11 cellular contexts compared by ENCODE assay signal in genomic region chr2:19574788-19575260, GRCh38.
A peak's percentile ranks its signal among the peaks of the same experiment; 100 is the strongest.
DNase-seq lines count a peak whose midpoint lies in the region; ATAC-seq, FAIRE-seq and TF ChIP-seq lines count a peak whose summit lies in the region.
"Had no signal": no experiment of that assay in that cellular context is flagged by ENCODE, and none has a peak within 500 bp of the region (broad histone marks: within the 10 kb centered on the region; RNA-seq: fewer than 3 reads in every experiment).

No MANE protein-coding gene starts in this region.

- no peak for TF ChIP-seq CTCF in K562 (IDR thresholded peaks at IDR 0.05 in 2 of 3, conservative IDR thresholded peaks at IDR 0.05 in 1 of 3; ENCODE audit: insufficient read depth in 2 of 3, low read depth in 1 of 3, low read length in 3 of 3)
- TF ChIP-seq CTCF in keratinocyte (optimal IDR thresholded peaks at IDR 0.05 in 1 of 3, IDR thresholded peaks at IDR 0.05 in 1 of 3, conservative IDR thresholded peaks at IDR 0.05 in 1 of 3; ENCODE audit: extremely low read depth in 1 of 3, insufficient read depth in 2 of 3, low read length in 3 of 3) = no peak
- no peak for TF ChIP-seq CTCF in type B pancreatic cell (conservative IDR thresholded peaks at IDR 0.05)

- peaks cover 16% of the 10 kb centered on the region for H3K27me3 Mint-ChIP-seq in type B pancreatic cell

- intact Hi-C loops in K562 (cut with micrococcal nuclease) = no loop called here

- CTCF ChIA-PET in K562 (lab: Yijun Ruan, JAX; ENCODE audit: low intra/inter-chr PET ratio) = no interaction called here

- H3K9me1 ChIP-seq in K562 (ENCODE audit: control insufficient read depth, insufficient read depth, low read length) (no peaks in the 10 kb centered on the region), keratinocyte (ENCODE audit: control insufficient read depth, extremely low read depth, insufficient read depth, low read length) (no peaks in the 10 kb centered on the region)

- DNase-seq in NCI-H2029 (lab: John Stamatoyannopoulos, UW) (peak; percentile 23), NCI-H2029 treated with DMSO at 0.1 percent for 48 hours (lab: John Stamatoyannopoulos, UW) (no peak), K562 (ENCODE audit: extremely low read depth in 1 of 4, low spot score in 3 of 4) (no peak), keratinocyte (ENCODE audit: low read depth, low spot score) (no peak), type B pancreatic cell (ENCODE audit: extremely low spot score, unreplicated experiment) (no peak), UCSD-AML1 (lab: John Stamatoyannopoulos, UW; ENCODE audit: unreplicated experiment) (no peak), RPMI8226 (no peak)
- DNase-seq: GOT3 had no signal

- peaks cover 54% of the 10 kb centered on the region for H3K4me1 Mint-ChIP-seq in type B pancreatic cell (ENCODE audit: unreplicated experiment)

- H3K36me3 Mint-ChIP-seq in type B pancreatic cell = no peaks in the 10 kb centered on the region

- H2AFZ ChIP-seq in K562 (ENCODE audit: low read depth, low read length) (no peak overlapping the region), keratinocyte (ENCODE audit: control insufficient read depth, low read length) (no peak overlapping the region)

- POLR2A ChIA-PET in K562 (lab: Yijun Ruan, JAX) = no interaction called here

- BruUV-seq in K562 (replicated peaks; lab: Mats Ljungman, UMichigan) = no TSS peak

- H3K4me1 ChIP-seq in K562 (replicated peaks in 1 of 2; ENCODE audit: control insufficient read depth in 2 of 2, insufficient read depth in 2 of 2, low read length in 2 of 2) = no peaks in the 10 kb centered on the region
- H3K4me1 ChIP-seq in keratinocyte (ENCODE audit: control insufficient read depth, extremely low read depth, insufficient read depth, low read length) = peaks cover 30% of the 10 kb centered on the region

- no peaks in the 10 kb centered on the region for H3K9me3 Mint-ChIP-seq in type B pancreatic cell

- H3K36me3 ChIP-seq in K562 (ENCODE audit: control insufficient read depth, insufficient read depth, low read length) = no peaks in the 10 kb centered on the region
- H3K36me3 ChIP-seq in keratinocyte (ENCODE audit: control insufficient read depth in 2 of 2, extremely low read depth in 1 of 2, insufficient read depth in 2 of 2, low read length in 2 of 2) = no peaks in the 10 kb centered on the region

- no peak for TF ChIP-seq POLR2A in K562 (conservative IDR thresholded peaks at IDR 0.05)

- dilution Hi-C loops in keratinocyte (cut with MboI; ENCODE audit: extremely low pct_ligation_motif_present, low sequenced_read_pairs) = no loop called here

- ATAC-seq in K562 (no peak), HG03159 (IDR thresholded peaks at IDR 0.05; ENCODE audit: unreplicated experiment) (no peak)

- H3K4me3 ChIP-seq in K562 = no peak overlapping the region
- H3K4me3 ChIP-seq in keratinocyte (ENCODE audit: control insufficient read depth in 2 of 3, extremely low read depth in 1 of 3, insufficient read depth in 2 of 3, low read depth in 1 of 3, low read length in 3 of 3) = no peak overlapping the region

- H3K79me2 ChIP-seq in K562 (ENCODE audit: control insufficient read depth, insufficient read depth, low read length) (no peaks in the 10 kb centered on the region), keratinocyte (ENCODE audit: control insufficient read depth, insufficient read depth, low read length) (no peaks in the 10 kb centered on the region)

- H3K9me3 ChIP-seq in K562 (replicated peaks; ENCODE audit: control insufficient read depth, insufficient read depth, low read depth, low read length) (no peaks in the 10 kb centered on the region), keratinocyte (ENCODE audit: control insufficient read depth, low read depth, low read length) (no peaks in the 10 kb centered on the region)

- H3K27ac Mint-ChIP-seq in type B pancreatic cell = peak overlapping the region; percentile 68

- FAIRE-seq in K562 (lab: Jason Lieb, UNC) (no peak), keratinocyte (lab: Jason Lieb, UNC) (peak; percentile 64)

- no peak for TF ChIP-seq RAD21 in K562 (CRISPR knock-in tag; conservative IDR thresholded peaks at IDR 0.05 in 1 of 2, IDR thresholded peaks at IDR 0.05 in 1 of 2)

- H3K27me3 ChIP-seq in K562 (ENCODE audit: control insufficient read depth in 2 of 2, insufficient read depth in 2 of 2, low read length in 2 of 2) = no peaks in the 10 kb centered on the region
- H3K27me3 ChIP-seq in keratinocyte (ENCODE audit: control insufficient read depth, extremely low read depth, insufficient read depth, low read length) = no peaks in the 10 kb centered on the region

- in situ Hi-C loops in K562 (cut with MboI) = no loop called here

- no peak overlapping the region for H3K4me2 ChIP-seq in K562 (ENCODE audit: insufficient read depth, low read length)
- H3K4me2 ChIP-seq in keratinocyte (ENCODE audit: control insufficient read depth, extremely low read depth, insufficient read depth, low read depth, low read length) = no peak overlapping the region
- H3K4me2 ChIP-seq: KMS-11 had no signal

- no peak for TF ChIP-seq EP300 in K562 (IDR thresholded peaks at IDR 0.05; ENCODE audit: low read length)

- H4K20me1 ChIP-seq in K562 (replicated peaks; ENCODE audit: control insufficient read depth, insufficient read depth, low read length) (no peaks in the 10 kb centered on the region), keratinocyte (ENCODE audit: control insufficient read depth, extremely low read depth, insufficient read depth, low read length) (no peaks in the 10 kb centered on the region)

- WGBS in K562 (ENCODE audit: insufficient coverage, low coverage, missing lambda C conversion rate) = 0% methylated on average over 5 of the region's 5 CpGs

- H3K27ac ChIP-seq in K562 (ENCODE audit: extremely low read depth, low read depth, low read length) (no peak overlapping the region), keratinocyte (ENCODE audit: control insufficient read depth, insufficient read depth, low read length) (no peak overlapping the region)
- H3K27ac ChIP-seq: 22Rv1, KMS-11 had no signal

- peak overlapping the region; percentile 22 for H3K4me3 Mint-ChIP-seq in type B pancreatic cell

- H3K9ac ChIP-seq in K562 (ENCODE audit: insufficient read depth in 1 of 2, low read depth in 2 of 2, low read length in 2 of 2) = no peak overlapping the region
- no peak overlapping the region for H3K9ac ChIP-seq in keratinocyte (ENCODE audit: control insufficient read depth, extremely low read depth, insufficient read depth, low read length)
- H3K9ac ChIP-seq: KMS-11 had no signal

TF ChIP-seq in K562, 482 proteins besides CTCF, POLR2A, EP300 and RAD21:
- TF ChIP-seq, protein P1, sequence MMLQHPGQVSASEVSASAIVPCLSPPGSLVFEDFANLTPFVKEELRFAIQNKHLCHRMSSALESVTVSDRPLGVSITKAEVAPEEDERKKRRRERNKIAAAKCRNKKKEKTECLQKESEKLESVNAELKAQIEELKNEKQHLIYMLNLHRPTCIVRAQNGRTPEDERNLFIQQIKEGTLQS (IDR thresholded peaks at IDR 0.05) = 0 out of 2 replicates have a peak, but pooled peaks have one; percentile 8
- TF ChIP-seq, protein P1 (CRISPR knock-in tag; conservative IDR thresholded peaks at IDR 0.05) = no peak
- no peak for TF ChIP-seq PHF20 (IDR thresholded peaks at IDR 0.05; ENCODE audit: partially characterized antibody)
TF ChIP-seq in K562: peak in this region for 1.
